ENCODE assay signal across 30 cellular contexts in the genomic region with DNA sequence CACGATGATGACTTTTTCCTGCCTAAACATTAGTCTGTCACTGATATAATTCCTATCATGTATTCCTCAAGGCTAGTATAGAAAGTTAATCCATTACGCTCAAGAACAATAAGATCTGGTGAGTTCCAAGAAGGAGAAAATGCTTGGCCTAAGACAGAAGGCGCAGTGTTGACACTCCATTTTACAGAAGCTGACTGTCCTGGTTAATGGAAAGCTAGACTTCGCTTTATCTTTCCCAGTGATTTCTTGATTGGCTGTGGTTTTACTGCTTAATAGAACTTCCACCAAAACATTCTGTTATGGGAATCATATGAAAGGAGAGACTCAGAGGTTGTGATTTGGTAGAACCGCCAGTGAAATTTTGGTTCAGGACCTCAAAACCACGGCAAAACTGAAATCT. TPM values are rescaled to one million over a fixed set of nuclear protein-coding genes. Genes with fewer than 3 reads are reported as not detected.
"Had no signal": no experiment of that assay in that cellular context is flagged by ENCODE, and none has a peak within 500 bp of the region (broad histone marks: within the 10 kb centered on the region; RNA-seq: fewer than 3 reads in every experiment).

No MANE protein-coding gene starts in this region.

- H3K4me3 Mint-ChIP-seq: activated CD4-positive, alpha-beta memory T cell treated with anti-CD3 and anti-CD28 coated beads, Interleukin-2, amount 10 ng/mL, durations not matched to agents 7 days and 5 days; activated CD4-positive, alpha-beta T cell treated with anti-CD3 and anti-CD28 coated beads, Interleukin-2, amount 10 ng/mL, durations not matched to agents 7 days and 5 days; activated naive CD8-positive, alpha-beta T cell treated with anti-CD3 and anti-CD28 coated beads, Interleukin-2, amount 50 U/mL, for 24 hours; activated T-cell treated with anti-CD3 and anti-CD28 coated beads, Interleukin-2, amount 50 U/mL, for 24 hours; central memory CD8-positive, alpha-beta T cell; dendritic cell treated with granulocyte-macrophage colony-stimulating factor and Interleukin-4, amounts not matched to agents 40 ng/mL and 50 ng/mL, for 4 days; stimulated activated effector memory CD8-positive, alpha-beta T cell treated with anti-CD3 and anti-CD28 coated beads, Interleukin-12 subunit alpha, Interleukin-12 subunit beta, amount 100 ng/mL, for 72 hours; stimulated activated naive CD8-positive, alpha-beta T cell treated with anti-CD3 and anti-CD28 coated beads, Interleukin-15, amount 100 ng/mL, for 72 hours; WTC11 had no signal

- DNase-seq: activated CD4-positive, alpha-beta memory T cell treated with anti-CD3 and anti-CD28 coated beads, Interleukin-2, amount 10 ng/mL, durations not matched to agents 7 days and 5 days; activated CD4-positive, alpha-beta T cell treated with anti-CD3 and anti-CD28 coated beads for 1 hour; activated CD4-positive, alpha-beta T cell treated with anti-CD3 and anti-CD28 coated beads, Interleukin-2, amount 10 ng/mL, durations not matched to agents 7 days and 5 days; activated CD8-positive, alpha-beta memory T cell treated with anti-CD3 and anti-CD28 coated beads, Interleukin-2, amount 50 U/mL, for 48 hours; activated gamma-delta T cell treated with Interleukin-2 at 50 U/mL for 16 hours; activated naive CD8-positive, alpha-beta T cell treated with anti-CD3 and anti-CD28 coated beads, Interleukin-2, amount 50 U/mL, for 24 hours; activated T-cell treated with anti-CD3 and anti-CD28 coated beads, Interleukin-2, amount 50 U/mL, for 24 hours; amygdala; kidney glomerular epithelial cell; left lung; lower lobe of right lung; mesenchymal stem cell; ovary; retina; stimulated activated CD4-positive, alpha-beta T cell treated with anti-CD3 and anti-CD28 coated beads, Interleukin-4, amount 100 ng/mL, for 24 hours; stimulated activated naive CD8-positive, alpha-beta T cell treated with anti-CD3 and anti-CD28 coated beads, Interleukin-15, amount 100 ng/mL, for 72 hours; substantia nigra; T-helper 17 cell; T1000; thyroid gland had no signal

- H3K36me3 Mint-ChIP-seq: activated naive CD4-positive, alpha-beta T cell treated with anti-CD3 and anti-CD28 coated beads, Interleukin-2, amount 50 U/mL, for 24 hours; natural killer cell treated with Interleukin-12 subunit alpha and Interleukin-12 subunit beta and Interleukin-15 and Interleukin-18, amount 100 ng/mL, for 72 hours; stimulated activated effector memory CD8-positive, alpha-beta T cell treated with anti-CD3 and anti-CD28 coated beads, Interleukin-12 subunit alpha, Interleukin-12 subunit beta, amount 100 ng/mL, for 72 hours; WTC11 had no signal

- H3K4me1 Mint-ChIP-seq: central memory CD8-positive, alpha-beta T cell; stimulated activated effector memory CD8-positive, alpha-beta T cell treated with anti-CD3 and anti-CD28 coated beads, Interleukin-12 subunit alpha, Interleukin-12 subunit beta, amount 100 ng/mL, for 72 hours; stimulated activated naive CD8-positive, alpha-beta T cell treated with anti-CD3 and anti-CD28 coated beads, Interleukin-15, amount 100 ng/mL, for 72 hours had no signal

- H3K9me3 Mint-ChIP-seq: activated CD4-positive, alpha-beta memory T cell treated with anti-CD3 and anti-CD28 coated beads, Interleukin-2, amount 10 ng/mL, durations not matched to agents 7 days and 5 days; activated CD4-positive, alpha-beta T cell treated with anti-CD3 and anti-CD28 coated beads, Interleukin-2, amount 10 ng/mL, durations not matched to agents 7 days and 5 days; activated naive CD4-positive, alpha-beta T cell treated with anti-CD3 and anti-CD28 coated beads, Interleukin-2, amount 50 U/mL, for 24 hours; activated naive CD8-positive, alpha-beta T cell treated with anti-CD3 and anti-CD28 coated beads, Interleukin-2, amount 50 U/mL, for 24 hours; activated T-cell treated with anti-CD3 and anti-CD28 coated beads, Interleukin-2, amount 50 U/mL, for 24 hours; central memory CD8-positive, alpha-beta T cell; dendritic cell treated with granulocyte-macrophage colony-stimulating factor and Interleukin-4, amounts not matched to agents 40 ng/mL and 50 ng/mL, for 4 days; natural killer cell treated with Interleukin-12 subunit alpha and Interleukin-12 subunit beta and Interleukin-15 and Interleukin-18, amount 100 ng/mL, for 72 hours; stimulated activated effector memory CD8-positive, alpha-beta T cell treated with anti-CD3 and anti-CD28 coated beads, Interleukin-12 subunit alpha, Interleukin-12 subunit beta, amount 100 ng/mL, for 72 hours; stimulated activated naive CD8-positive, alpha-beta T cell treated with anti-CD3 and anti-CD28 coated beads, Interleukin-15, amount 100 ng/mL, for 72 hours; WTC11 had no signal

- H3K27ac Mint-ChIP-seq: activated CD4-positive, alpha-beta memory T cell treated with anti-CD3 and anti-CD28 coated beads, Interleukin-2, amount 10 ng/mL, durations not matched to agents 7 days and 5 days; activated CD4-positive, alpha-beta T cell treated with anti-CD3 and anti-CD28 coated beads, Interleukin-2, amount 10 ng/mL, durations not matched to agents 7 days and 5 days; activated naive CD4-positive, alpha-beta T cell treated with anti-CD3 and anti-CD28 coated beads, Interleukin-2, amount 50 U/mL, for 24 hours; activated naive CD8-positive, alpha-beta T cell treated with anti-CD3 and anti-CD28 coated beads, Interleukin-2, amount 50 U/mL, for 24 hours; activated T-cell treated with anti-CD3 and anti-CD28 coated beads, Interleukin-2, amount 50 U/mL, for 24 hours; dendritic cell treated with granulocyte-macrophage colony-stimulating factor and Interleukin-4, amounts not matched to agents 40 ng/mL and 50 ng/mL, for 4 days; natural killer cell treated with Interleukin-12 subunit alpha and Interleukin-12 subunit beta and Interleukin-15 and Interleukin-18, amount 100 ng/mL, for 72 hours; stimulated activated effector memory CD8-positive, alpha-beta T cell treated with anti-CD3 and anti-CD28 coated beads, Interleukin-12 subunit alpha, Interleukin-12 subunit beta, amount 100 ng/mL, for 72 hours; stimulated activated naive CD8-positive, alpha-beta T cell treated with anti-CD3 and anti-CD28 coated beads, Interleukin-15, amount 100 ng/mL, for 72 hours; T-helper 17 cell; WTC11 had no signal

- H3K27ac ChIP-seq: left lung, lower lobe of right lung, neutrophil, ovary, prostate gland, skin epidermis, thyroid gland had no signal

RNA-seq across cellular contexts. Expression of gene SMAD9, which starts 1.9 kb away (rescaled TPM):
- total RNA-seq: activated CD4-positive, alpha-beta memory T cell treated with anti-CD3 and anti-CD28 coated beads, Interleukin-2, amount 10 ng/mL, durations not matched to agents 7 days and 5 days; activated CD4-positive, alpha-beta T cell treated with anti-CD3 and anti-CD28 coated beads, Interleukin-2, amount 10 ng/mL, durations not matched to agents 7 days and 5 days; mononuclear cell; natural killer cell treated with Interleukin-12 subunit alpha and Interleukin-12 subunit beta and Interleukin-15 and Interleukin-18, amount 100 ng/mL, for 72 hours; T-helper 17 cell had no signal
